ENCODE assay signal across 1 cellular context in genomic region chr19:35975608-35976214, GRCh38.
TF ChIP-seq lines count a peak whose summit lies in the region.

No MANE protein-coding gene starts in this region.

TF ChIP-seq in K562, 482 proteins besides CTCF, POLR2A, EP300 and RAD21 (continued from another document):
- TF ChIP-seq, protein P1, sequence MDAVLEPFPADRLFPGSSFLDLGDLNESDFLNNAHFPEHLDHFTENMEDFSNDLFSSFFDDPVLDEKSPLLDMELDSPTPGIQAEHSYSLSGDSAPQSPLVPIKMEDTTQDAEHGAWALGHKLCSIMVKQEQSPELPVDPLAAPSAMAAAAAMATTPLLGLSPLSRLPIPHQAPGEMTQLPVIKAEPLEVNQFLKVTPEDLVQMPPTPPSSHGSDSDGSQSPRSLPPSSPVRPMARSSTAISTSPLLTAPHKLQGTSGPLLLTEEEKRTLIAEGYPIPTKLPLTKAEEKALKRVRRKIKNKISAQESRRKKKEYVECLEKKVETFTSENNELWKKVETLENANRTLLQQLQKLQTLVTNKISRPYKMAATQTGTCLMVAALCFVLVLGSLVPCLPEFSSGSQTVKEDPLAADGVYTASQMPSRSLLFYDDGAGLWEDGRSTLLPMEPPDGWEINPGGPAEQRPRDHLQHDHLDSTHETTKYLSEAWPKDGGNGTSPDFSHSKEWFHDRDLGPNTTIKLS (IDR thresholded peaks at IDR 0.05; ENCODE audit: borderline replicate concordance, low read depth) = no peak
- no peak for TF ChIP-seq ZFP36 (IDR thresholded peaks at IDR 0.05; ENCODE audit: low read depth, low read length, partially characterized antibody)
- TF ChIP-seq CREB1 (IDR thresholded peaks at IDR 0.05) = no peak
- TF ChIP-seq CREB1 (CRISPR knock-in tag; IDR thresholded peaks at IDR 0.05) = no peak
- no peak for TF ChIP-seq ZNF507 (tag; conservative IDR thresholded peaks at IDR 0.05)
- TF ChIP-seq CAMTA2 (CRISPR knock-in tag; conservative IDR thresholded peaks at IDR 0.05) = no peak
- no peak for TF ChIP-seq MEIS2 (IDR thresholded peaks at IDR 0.05; ENCODE audit: partially characterized antibody)
- no peak for TF ChIP-seq ZNF696 (CRISPR knock-in tag; conservative IDR thresholded peaks at IDR 0.05)
- TF ChIP-seq ATF7 (IDR thresholded peaks at IDR 0.05) = no peak
- no peak for TF ChIP-seq CBFB (CRISPR knock-in tag; IDR thresholded peaks at IDR 0.05)
- peak; percentile 27; the same call in 1 of the 2 replicates for TF ChIP-seq TEAD4 (IDR thresholded peaks at IDR 0.05; ENCODE audit: low read length)
- TF ChIP-seq TEAD4 (CRISPR knock-in tag; IDR thresholded peaks at IDR 0.05; ENCODE audit: borderline replicate concordance) = no peak
- no peak for TF ChIP-seq HDGF (IDR thresholded peaks at IDR 0.05)
- no peak for TF ChIP-seq ELK1 (CRISPR knock-in tag; IDR thresholded peaks at IDR 0.05)
- no peak for TF ChIP-seq USF2 (CRISPR knock-in tag; IDR thresholded peaks at IDR 0.05)
- TF ChIP-seq ZNF589 (CRISPR knock-in tag; IDR thresholded peaks at IDR 0.05; ENCODE audit: low read depth) = no peak
- TF ChIP-seq ZNF324 (CRISPR knock-in tag; IDR thresholded peaks at IDR 0.05) = no peak
- no peak for TF ChIP-seq MEF2D (tag; conservative IDR thresholded peaks at IDR 0.05; ENCODE audit: low read depth)
- TF ChIP-seq ZNF79 (CRISPR knock-in tag; IDR thresholded peaks at IDR 0.05; ENCODE audit: low read depth) = no peak
- TF ChIP-seq DACH1 (IDR thresholded peaks at IDR 0.05; ENCODE audit: partially characterized antibody) = no peak
- 0 out of 2 replicates have a peak, but pooled peaks have one; percentile 60 for TF ChIP-seq DMBX1 (CRISPR knock-in tag; IDR thresholded peaks at IDR 0.05; ENCODE audit: borderline replicate concordance)
- TF ChIP-seq RCOR1 (IDR thresholded peaks at IDR 0.05; ENCODE audit: borderline replicate concordance in 1 of 2, low read depth in 2 of 2, low read length in 2 of 2) = peak in 1 of 2 experiments; percentile 50; a peak in 1 of 4 replicates
- peak; percentile 97 for TF ChIP-seq EHMT2 (IDR thresholded peaks at IDR 0.05)
